Comparison of ENCODE assay signal across 17 cellular contexts in genomic region chr4:20520901-20521300, GRCh38.
A peak's percentile ranks its signal among the peaks of the same experiment; 100 is the strongest.
DNase-seq lines count a peak whose midpoint lies in the region; ATAC-seq and TF ChIP-seq lines count a peak whose summit lies in the region.
"Had no signal": no experiment of that assay in that cellular context is flagged by ENCODE, and none has a peak within 500 bp of the region (broad histone marks: within the 10 kb centered on the region; RNA-seq: fewer than 3 reads in every experiment).

No MANE protein-coding gene starts in this region.

- TF ChIP-seq EP300 in SK-N-SH (IDR thresholded peaks at IDR 0.05; ENCODE audit: borderline replicate concordance in 1 of 2, low read depth in 1 of 2, low read length in 1 of 2), result peak in 1 of 2 experiments; percentile 31; a peak in 2 of 4 replicates

- H2BK120ac ChIP-seq in trophoblast cell (ENCODE audit: insufficient read depth, low read length, poor library complexity), result no peak overlapping the region

- no peak overlapping the region for H2AFZ ChIP-seq in SK-N-SH (ENCODE audit: low read depth)
- no peak overlapping the region for H2AFZ ChIP-seq in fibroblast of lung (ENCODE audit: low read length)
- H2AFZ ChIP-seq in trophoblast cell (ENCODE audit: insufficient read depth, low read length, poor library complexity), result no peak overlapping the region

- H3K4me3 ChIP-seq in SK-N-SH (ENCODE audit: low read depth in 2 of 2, low read length in 1 of 2) (no peak overlapping the region), fibroblast of lung (replicated peaks in 1 of 4; ENCODE audit: control extremely low read depth in 1 of 4, insufficient read depth in 1 of 4, low read depth in 3 of 4, low read length in 4 of 4) (no peak overlapping the region), trophoblast cell (ENCODE audit: low read depth, low read length) (no peak overlapping the region), thyroid gland (replicated peaks in 1 of 3) (no peak overlapping the region)
- H3K4me3 ChIP-seq: gastrocnemius medialis, stomach had no signal

- no peak overlapping the region for H3K4me3 Mint-ChIP-seq in activated CD4-positive, alpha-beta T cell treated with anti-CD3 and anti-CD28 coated beads, Interleukin-2, amount 10 ng/mL, durations not matched to agents 24 days and 14 days
- H3K4me3 Mint-ChIP-seq: CD4-positive, alpha-beta T cell; IgD-negative memory B cell had no signal

- H3K79me2 ChIP-seq in SK-N-SH (ENCODE audit: insufficient read depth), result no peaks in the 10 kb centered on the region
- no peaks in the 10 kb centered on the region for H3K79me2 ChIP-seq in fibroblast of lung (ENCODE audit: control insufficient read depth, insufficient read depth, low read length)
- H3K79me2 ChIP-seq in trophoblast cell (ENCODE audit: control insufficient read depth, insufficient read depth, low read length, poor library complexity), result no peaks in the 10 kb centered on the region

- WGBS in SK-N-SH (ENCODE audit: low lambda C conversion rate), result 10% methylated on average over 1 of the region's 1 CpG
- WGBS in trophoblast cell (ENCODE audit: extremely low coverage, insufficient coverage, insufficient read length), result no CpG with 5 or more reads among the region's 1 CpG
- 90 to 97% methylated on average over 1 of the region's 1 CpG for WGBS in thyroid gland, 2 donors

- no peaks in the 10 kb centered on the region for H3K4me1 Mint-ChIP-seq in activated CD4-positive, alpha-beta T cell treated with anti-CD3 and anti-CD28 coated beads, Interleukin-2, amount 10 ng/mL, durations not matched to agents 24 days and 14 days
- H3K4me1 Mint-ChIP-seq: IgD-negative memory B cell had no signal

- CTCF ChIA-PET in SK-N-SH (lab: Yijun Ruan, JAX), result no interaction called here

- H3K27me3 ChIP-seq in SK-N-SH (ENCODE audit: insufficient read depth), result no peaks in the 10 kb centered on the region
- no peaks in the 10 kb centered on the region for H3K27me3 ChIP-seq in fibroblast of lung (ENCODE audit: control insufficient read depth, insufficient read depth, low read length)
- no peaks in the 10 kb centered on the region for H3K27me3 ChIP-seq in trophoblast cell (ENCODE audit: insufficient read depth, low read length)
- H3K27me3 ChIP-seq in thyroid gland, result no peaks in the 10 kb centered on the region
- H3K27me3 ChIP-seq: gastrocnemius medialis, stomach had no signal

- intact Hi-C loops in thyroid gland (cut with DNase I), result no loop called here
- intact Hi-C loops in activated CD4-positive, alpha-beta T cell treated with anti-CD3 and anti-CD28 coated beads, Interleukin-2, amount 10 ng/mL, durations not matched to agents 24 days and 14 days (cut with micrococcal nuclease), result no loop called here

- H4K91ac ChIP-seq in trophoblast cell (ENCODE audit: low read depth, low read length), result no peak overlapping the region

- no peak overlapping the region for H4K8ac ChIP-seq in trophoblast cell (ENCODE audit: low read depth, low read length)

- H3K4me2 ChIP-seq in SK-N-SH (0 out of 2 replicates have a peak overlapping the region, but pooled peaks have one; percentile 10), fibroblast of lung (ENCODE audit: extremely low read depth, insufficient read depth, low read length) (no peak overlapping the region), trophoblast cell (ENCODE audit: low read length) (no peak overlapping the region)

- H3K9me3 ChIP-seq in SK-N-SH, result no peaks in the 10 kb centered on the region
- H3K9me3 ChIP-seq in fibroblast of lung (ENCODE audit: control insufficient read depth, insufficient read depth, low read depth, low read length), result no peaks in the 10 kb centered on the region
- H3K9me3 ChIP-seq in trophoblast cell (ENCODE audit: insufficient read depth, low read depth, low read length), result no peaks in the 10 kb centered on the region
- H3K9me3 ChIP-seq in thyroid gland, result no peaks in the 10 kb centered on the region
- H3K9me3 ChIP-seq: gastrocnemius medialis, stomach had no signal

- no peak for ATAC-seq in HG03039 (IDR thresholded peaks at IDR 0.05; ENCODE audit: unreplicated experiment)
- ATAC-seq: gastrocnemius medialis had no signal

- TF ChIP-seq CTCF in SK-N-SH (IDR thresholded peaks at IDR 0.05), result no peak
- no peak for TF ChIP-seq CTCF in fibroblast of lung (conservative IDR thresholded peaks at IDR 0.05 in 1 of 2, IDR thresholded peaks at IDR 0.05 in 1 of 2; ENCODE audit: low read depth in 1 of 2, low read length in 2 of 2)
- no peak for TF ChIP-seq CTCF in thyroid gland (IDR thresholded peaks at IDR 0.05)

- peak overlapping the region in 1 of 2 experiments; percentile 51; a peak in 3 of 4 replicates for H3K27ac ChIP-seq in SK-N-SH (ENCODE audit: low read depth in 2 of 2, low read length in 1 of 2)
- no peak overlapping the region for H3K27ac ChIP-seq in fibroblast of lung (ENCODE audit: insufficient read depth, low read length)
- H3K27ac ChIP-seq in trophoblast cell (ENCODE audit: low read depth, low read length), result no peak overlapping the region
- no peak overlapping the region for H3K27ac ChIP-seq in thyroid gland
- H3K27ac ChIP-seq: gastrocnemius medialis, stomach had no signal

- no peak for TF ChIP-seq POLR2A in thyroid gland (IDR thresholded peaks at IDR 0.05)

- no peak overlapping the region for H2AK5ac ChIP-seq in trophoblast cell (ENCODE audit: low read length)

- no peaks in the 10 kb centered on the region for H3K27me3 Mint-ChIP-seq in activated CD4-positive, alpha-beta T cell treated with anti-CD3 and anti-CD28 coated beads, Interleukin-2, amount 10 ng/mL, durations not matched to agents 24 days and 14 days
- H3K27me3 Mint-ChIP-seq: CD4-positive, alpha-beta T cell; IgD-negative memory B cell had no signal

- H2BK5ac ChIP-seq in trophoblast cell (ENCODE audit: low read depth, low read length, poor library complexity), result no peak overlapping the region

- POLR2A ChIA-PET in SK-N-SH (lab: Yijun Ruan, JAX), result no interaction called here

- H3K9me3 Mint-ChIP-seq in activated CD4-positive, alpha-beta T cell treated with anti-CD3 and anti-CD28 coated beads, Interleukin-2, amount 10 ng/mL, durations not matched to agents 24 days and 14 days, result no peaks in the 10 kb centered on the region
- H3K9me3 Mint-ChIP-seq: CD4-positive, alpha-beta T cell; IgD-negative memory B cell had no signal

- H3K27ac Mint-ChIP-seq in activated CD4-positive, alpha-beta T cell treated with anti-CD3 and anti-CD28 coated beads, Interleukin-2, amount 10 ng/mL, durations not matched to agents 24 days and 14 days, result no peak overlapping the region
- H3K27ac Mint-ChIP-seq: CD4-positive, alpha-beta T cell; IgD-negative memory B cell had no signal

- no peak overlapping the region for H3K23ac ChIP-seq in trophoblast cell (ENCODE audit: low read length)

- no peak overlapping the region for H2BK12ac ChIP-seq in trophoblast cell (ENCODE audit: low read length)

- H3K4ac ChIP-seq in trophoblast cell (ENCODE audit: low read depth, low read length), result no peak overlapping the region

- H3K14ac ChIP-seq in trophoblast cell (ENCODE audit: low read length), result no peak overlapping the region

- H3K9me2 ChIP-seq in SK-N-SH, result no peaks in the 10 kb centered on the region

- H3K9ac ChIP-seq in SK-N-SH (no peak overlapping the region), fibroblast of lung (ENCODE audit: insufficient read depth, low read length) (no peak overlapping the region), trophoblast cell (ENCODE audit: low read length) (no peak overlapping the region)

- no peaks in the 10 kb centered on the region for H3K36me3 Mint-ChIP-seq in activated CD4-positive, alpha-beta T cell treated with anti-CD3 and anti-CD28 coated beads, Interleukin-2, amount 10 ng/mL, durations not matched to agents 24 days and 14 days (ENCODE audit: low read depth)
- H3K36me3 Mint-ChIP-seq: IgD-negative memory B cell had no signal

- H3K79me1 ChIP-seq in trophoblast cell (ENCODE audit: low read length), result no peaks in the 10 kb centered on the region

- no peak overlapping the region for H3K18ac ChIP-seq in trophoblast cell (ENCODE audit: low read length)

- H3K36me3 ChIP-seq in SK-N-SH (replicated peaks in 1 of 2; ENCODE audit: control insufficient read depth in 1 of 2, insufficient read depth in 2 of 2, low read length in 1 of 2) (peaks cover 43 to 44% of the 10 kb centered on the region in 2 experiments), fibroblast of lung (ENCODE audit: control insufficient read depth, insufficient read depth, low read length) (no peaks in the 10 kb centered on the region), trophoblast cell (ENCODE audit: control insufficient read depth in 1 of 2, insufficient read depth in 2 of 2, low read length in 2 of 2) (no peaks in the 10 kb centered on the region), thyroid gland (no peaks in the 10 kb centered on the region)
- H3K36me3 ChIP-seq: gastrocnemius medialis had no signal

- peaks cover 37% of the 10 kb centered on the region for H3F3A ChIP-seq in SK-N-SH (replicated peaks; ENCODE audit: insufficient read depth)

- H4K20me1 ChIP-seq in SK-N-SH (ENCODE audit: insufficient read depth) (no peaks in the 10 kb centered on the region), fibroblast of lung (ENCODE audit: control insufficient read depth, extremely low read depth, insufficient read depth, low read length) (no peaks in the 10 kb centered on the region)

- TF ChIP-seq RAD21 in SK-N-SH (IDR thresholded peaks at IDR 0.05; ENCODE audit: low read length), result no peak

- H3K4me1 ChIP-seq in SK-N-SH (ENCODE audit: control insufficient read depth in 1 of 2, insufficient read depth in 2 of 2, low read depth in 1 of 2, low read length in 1 of 2) (peaks cover 0 to 6% of the 10 kb centered on the region in 2 experiments; a peak in 1 of 4 replicates), fibroblast of lung (ENCODE audit: control insufficient read depth, extremely low read depth, insufficient read depth, low read length) (no peaks in the 10 kb centered on the region), trophoblast cell (ENCODE audit: control insufficient read depth in 1 of 2, insufficient read depth in 2 of 2, low read length in 2 of 2) (no peaks in the 10 kb centered on the region), thyroid gland (no peaks in the 10 kb centered on the region)
- H3K4me1 ChIP-seq: gastrocnemius medialis, stomach had no signal

- H4K12ac ChIP-seq in trophoblast cell (ENCODE audit: low read depth, low read length), result no peak overlapping the region

- peak; percentile 36 for DNase-seq in H4 (ENCODE audit: low spot score)
- DNase-seq in SK-N-SH, result peak; percentile 8
- peak; percentile 59 to 80 for DNase-seq in fibroblast of lung (ENCODE audit: low read depth in 2 of 2)
- DNase-seq in trophoblast cell, result peak; percentile 6 to 50
- DNase-seq in thyroid gland, result no peak
- DNase-seq in GOT3 (lab: John Stamatoyannopoulos, UW), result no peak
- no peak for DNase-seq in activated CD4-positive, alpha-beta T cell treated with anti-CD3 and anti-CD28 coated beads, Interleukin-2, amount 10 ng/mL, durations not matched to agents 24 days and 14 days
- DNase-seq: activated naive CD4-positive, alpha-beta T cell treated with Interleukin-2 at 50 U/mL for 16 hours; CD4-positive, alpha-beta T cell; cerebellar nuclear complex; gastrocnemius medialis; islet precursor cell; retina; SIG-M5; stomach had no signal

TF ChIP-seq in SK-N-SH, 30 proteins besides CTCF, POLR2A, EP300 and RAD21 (continues in another document):
- TF ChIP-seq RFX5 (IDR thresholded peaks at IDR 0.05; ENCODE audit: low read length), result no peak
- TF ChIP-seq JUND (IDR thresholded peaks at IDR 0.05), result peak; percentile 88
- no peak for TF ChIP-seq GATA2 (CRISPR knock-in tag; IDR thresholded peaks at IDR 0.05)
- TF ChIP-seq TCF12 (IDR thresholded peaks at IDR 0.05), result peak; percentile 54; the same call in 1 of the 2 replicates
- TF ChIP-seq FOXM1 (IDR thresholded peaks at IDR 0.05; ENCODE audit: low read depth), result no peak

Comparison
In these comparisons a context has a peak if more than half of its experiments do, and no peak if none do; other contexts are left out.
1. DNase-seq: peak in H4 (single experiment), SK-N-SH (single experiment), fibroblast of lung (2 of 2) and trophoblast cell (2 of 2); none in thyroid gland (0 of 2), GOT3 (single experiment) and activated CD4-positive, alpha-beta T cell treated with anti-CD3 and anti-CD28 coated beads, Interleukin-2, amount 10 ng/mL, durations not matched to agents 24 days and 14 days (single experiment).